In the genomic region with DNA sequence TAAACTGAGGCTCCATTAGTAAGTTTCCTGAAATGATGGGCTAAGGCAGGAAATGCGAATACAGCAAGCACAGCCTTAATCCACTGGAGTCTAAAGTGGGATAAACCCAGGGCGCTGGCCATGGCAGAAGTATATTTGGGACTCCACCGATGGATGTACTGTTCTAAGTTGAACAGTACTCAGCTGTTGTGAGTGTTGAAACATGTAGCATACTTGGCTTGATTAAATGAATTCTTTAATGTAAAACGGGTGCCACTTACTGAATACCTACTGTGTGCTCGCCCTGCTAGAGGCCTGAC, we compare ENCODE assay signal across 1 cellular context.
TF ChIP-seq lines count a peak whose summit lies in the region.

No MANE protein-coding gene starts in this region.

TF ChIP-seq in H1, 55 proteins besides CTCF, POLR2A, EP300 and RAD21 (continued from another document):
- TF ChIP-seq EZH2 (IDR thresholded peaks at IDR 0.05; ENCODE audit: low read depth, low read length, severe bottlenecking) (no peak), GABPA (IDR thresholded peaks at IDR 0.05; ENCODE audit: borderline replicate concordance, insufficient read depth, low read length) (no peak), POLR2AphosphoS5 (IDR thresholded peaks at IDR 0.05; ENCODE audit: low read depth, low read length) (no peak)
